Comparison of ENCODE assay signal across 8 cellular contexts in the genomic region with DNA sequence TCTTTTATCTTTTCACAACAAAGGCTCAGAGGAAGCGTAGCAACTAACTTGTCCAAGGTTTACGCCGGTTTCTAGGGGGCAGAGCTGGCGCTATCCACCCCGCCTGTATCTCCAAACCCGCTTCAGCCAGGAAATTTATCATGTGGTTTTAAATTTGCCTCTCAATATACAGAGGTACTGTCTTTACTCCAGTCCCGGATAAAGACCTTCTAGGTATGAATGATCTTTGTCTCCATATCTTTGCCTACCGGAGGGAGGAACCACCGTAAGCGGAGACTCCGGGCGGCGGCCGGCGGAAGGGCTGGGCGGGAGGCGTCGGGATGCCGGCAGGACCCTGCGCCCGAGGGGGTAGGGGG. TPM values are rescaled to one million over a fixed set of nuclear protein-coding genes. Genes with fewer than 3 reads are reported as not detected.
A peak's percentile ranks its signal among the peaks of the same experiment; 100 is the strongest.
DNase-seq lines count a peak whose midpoint lies in the region; ATAC-seq and TF ChIP-seq lines count a peak whose summit lies in the region.

No MANE protein-coding gene starts in this region.

- peak overlapping the region; percentile 91 for H3K18ac ChIP-seq in mesendoderm (ENCODE audit: low read length)

- peak overlapping the region; percentile 89 for H3K56ac ChIP-seq in mesendoderm (ENCODE audit: low read length)

- no peak for TF ChIP-seq CTCF in upper lobe of left lung (IDR thresholded peaks at IDR 0.05)

- H3K23ac ChIP-seq in mesendoderm (ENCODE audit: low read length) = no peak overlapping the region

- no peak overlapping the region for H2BK15ac ChIP-seq in mesendoderm (replicated peaks; ENCODE audit: low read depth)

- H3K36me3 ChIP-seq in SJSA1 (peaks cover 22% of the 10 kb centered on the region), mesendoderm (ENCODE audit: control insufficient read depth, insufficient read depth, low read length) (no peaks in the 10 kb centered on the region), upper lobe of left lung (no peaks in the 10 kb centered on the region)

- peak overlapping the region; percentile 52 for H3K4me2 ChIP-seq in mesendoderm (ENCODE audit: low read length)

- peak overlapping the region; percentile 13 for H2BK5ac ChIP-seq in mesendoderm (ENCODE audit: low read length)

- H3K79me2 ChIP-seq in mesendoderm (ENCODE audit: control insufficient read depth, insufficient read depth, low read length) = peaks cover 30% of the 10 kb centered on the region

- H3K9me3 Mint-ChIP-seq in effector memory CD8-positive, alpha-beta T cell = no peaks in the 10 kb centered on the region

- TF ChIP-seq POLR2A in upper lobe of left lung (IDR thresholded peaks at IDR 0.05) = no peak

- H3K27me3 Mint-ChIP-seq in effector memory CD8-positive, alpha-beta T cell = no peaks in the 10 kb centered on the region

- H3K4me3 ChIP-seq in SJSA1 (peak overlapping the region; percentile 97), mesendoderm (ENCODE audit: low read length) (peak overlapping the region; percentile 56), upper lobe of left lung (peak overlapping the region; percentile 69 to 95 (median 77))

- peak overlapping the region; percentile 10 for H3K4ac ChIP-seq in mesendoderm (ENCODE audit: low read depth, low read length)

- peak overlapping the region; percentile 78 to 91 for H3K27ac Mint-ChIP-seq in effector memory CD8-positive, alpha-beta T cell

- peaks cover 4% of the 10 kb centered on the region for H3K36me3 Mint-ChIP-seq in effector memory CD8-positive, alpha-beta T cell (ENCODE audit: insufficient read depth)

- H3K9ac ChIP-seq in mesendoderm (ENCODE audit: low read length) = peak overlapping the region; percentile 81

- no peak overlapping the region for H4K5ac ChIP-seq in mesendoderm (ENCODE audit: low read length)

- no peak overlapping the region for H2AK5ac ChIP-seq in mesendoderm (ENCODE audit: low read length)

- H3K4me1 ChIP-seq in SJSA1 (replicated peaks) (0 out of 2 replicates have a peak, but pooled peaks cover 4% of the 10 kb centered on the region), mesendoderm (ENCODE audit: control insufficient read depth, low read depth, low read length) (peaks cover 2% of the 10 kb centered on the region), upper lobe of left lung (peaks cover 18 to 42% (median 26%) of the 10 kb centered on the region in 4 donors)

- ATAC-seq in GM18868 (IDR thresholded peaks at IDR 0.05; ENCODE audit: unreplicated experiment) (peak; percentile 18), HG03442 (IDR thresholded peaks at IDR 0.05; ENCODE audit: unreplicated experiment) (peak; percentile 18), upper lobe of left lung (ENCODE audit: low FRiP score in 2 of 2) (peak; percentile 12 to 41), GM18873 (IDR thresholded peaks at IDR 0.05; ENCODE audit: low FRiP score, unreplicated experiment) (no peak)
- peak; percentile 31 for ATAC-seq in effector memory CD8-positive, alpha-beta T cell (replicated peaks)

- H3K9me3 ChIP-seq in SJSA1 (replicated peaks) (no peaks in the 10 kb centered on the region; the same call in 1 of the 2 replicates), upper lobe of left lung (no peaks in the 10 kb centered on the region)

- H3K27me3 ChIP-seq in SJSA1 (replicated peaks) (no peaks in the 10 kb centered on the region), mesendoderm (ENCODE audit: insufficient read depth, low read length, poor library complexity) (no peaks in the 10 kb centered on the region), upper lobe of left lung (no peaks in the 10 kb centered on the region)

- peak overlapping the region; percentile 86 to 90 for H3K4me3 Mint-ChIP-seq in effector memory CD8-positive, alpha-beta T cell

- TF ChIP-seq EP300 in upper lobe of left lung (IDR thresholded peaks at IDR 0.05) = no peak

- peaks cover 2% of the 10 kb centered on the region for H3K79me1 ChIP-seq in mesendoderm (ENCODE audit: low read length)

- WGBS in mesendoderm (ENCODE audit: extremely low coverage, insufficient coverage, low lambda C conversion rate) = no CpG with 5 or more reads among the region's 21 CpGs
- WGBS in upper lobe of left lung, 2 donors = 0% methylated on average over 7 to 21 of the region's 21 CpGs

- peak; percentile 32 to 53 for DNase-seq in AML-193 (lab: John Stamatoyannopoulos, UW)
- no peak for DNase-seq in SJSA1 (ENCODE audit: low read depth in 1 of 2, low spot score in 2 of 2)
- peak in 1 of 3 experiments; percentile 6 for DNase-seq in effector memory CD8-positive, alpha-beta T cell
- DNase-seq in mesendoderm = peak; percentile 81
- DNase-seq in upper lobe of left lung = peak in 1 of 2 donors; percentile 90

- no peak overlapping the region for H2BK120ac ChIP-seq in mesendoderm (ENCODE audit: low read depth, low read length)

- peak overlapping the region; percentile 88 for H3K27ac ChIP-seq in SJSA1
- peak overlapping the region; percentile 92 for H3K27ac ChIP-seq in mesendoderm (ENCODE audit: low read depth, low read length)
- H3K27ac ChIP-seq in upper lobe of left lung = peak overlapping the region; percentile 87 to 98 (median 97)

- H3K4me1 Mint-ChIP-seq in effector memory CD8-positive, alpha-beta T cell (ENCODE audit: low read depth in 2 of 2) = peaks cover 14 to 26% of the 10 kb centered on the region in 2 donors

- H4K8ac ChIP-seq in mesendoderm (ENCODE audit: low read depth, low read length) = no peak overlapping the region

RNA-seq across cellular contexts. Expression of gene RIMKLB, which starts 0.7 kb away (rescaled TPM):
- 16.6 and 21.4 TPM in 2 replicates for total RNA-seq in SJSA1 (2014; rRNA removed; shearing (Covaris generic))
- polyA plus RNA-seq in mesendoderm (2013, experiment 1 of 2) = 56.3 TPM
- 55.5 TPM for polyA plus RNA-seq in mesendoderm (2013, experiment 2 of 2)
- 100 to 1,000 TPM in 1 of 6 donors, 10 to 100 TPM in 5; 25.2 to 103 (median 40.1) TPM for total RNA-seq in upper lobe of left lung

RNA-seq across cellular contexts. Expression of gene MFAP5, which starts 34.5 kb away (rescaled TPM):
- 1.7 and 2.3 TPM in 2 replicates for total RNA-seq in SJSA1 (2014; rRNA removed; shearing (Covaris generic))
- polyA plus RNA-seq in mesendoderm (2013, experiment 1 of 2) = 1.2 TPM
- 1.3 TPM for polyA plus RNA-seq in mesendoderm (2013, experiment 2 of 2)
- total RNA-seq in upper lobe of left lung = 100 to 1,000 TPM in 1 of 6 donors, 10 to 100 TPM in 1, 1 to 10 TPM in 4; 2.1 to 102 (median 8.5) TPM

Comparison
In these comparisons a context has a peak if more than half of its experiments do, and no peak if none do; other contexts are left out.
1. DNase-seq: peak in AML-193 (2 of 2) and mesendoderm (single experiment); none in SJSA1 (0 of 2).
2. Peak in every context shown above with its lines, with median percentiles within 50 percentile points of each other: H3K27ac ChIP-seq and H3K4me3 ChIP-seq.